In the genomic region with DNA sequence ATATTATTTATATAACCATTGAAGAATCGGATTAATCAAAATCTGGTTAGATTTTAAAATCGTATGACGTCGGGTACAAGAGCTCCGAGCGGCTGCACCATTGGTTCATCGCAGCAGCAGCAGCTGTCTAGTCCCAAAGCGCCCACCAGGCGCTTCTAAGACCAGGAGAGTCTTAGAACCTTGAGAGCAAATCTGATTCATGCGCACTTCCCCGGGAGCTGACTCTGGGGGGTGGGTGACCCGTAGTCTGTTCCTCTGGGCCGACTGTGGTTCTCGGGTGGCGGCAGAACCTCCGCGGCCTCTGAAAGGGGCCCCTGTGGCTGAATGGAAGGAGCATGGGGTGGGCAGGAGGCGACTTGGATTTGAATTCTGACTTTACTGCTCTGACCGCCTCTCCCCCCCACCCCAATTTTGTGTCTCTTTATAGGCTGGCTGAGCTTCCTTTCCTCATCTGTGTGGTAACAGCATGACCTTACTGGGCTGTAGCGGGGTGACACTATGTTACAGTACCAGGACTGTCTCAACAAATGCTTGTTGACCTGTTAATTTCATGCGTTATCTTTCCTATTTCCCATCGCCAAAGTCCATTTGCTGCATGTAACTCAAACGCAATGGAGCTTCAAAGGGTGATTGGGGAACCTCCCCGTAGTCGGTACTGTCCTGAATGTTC, we compare ENCODE assay signal across 8 cellular contexts.
DNase-seq lines count a peak whose midpoint lies in the region; ATAC-seq and TF ChIP-seq lines count a peak whose summit lies in the region.

No MANE protein-coding gene starts in this region.

- H3K9me3 ChIP-seq in T-helper 17 cell (ENCODE audit: control insufficient read depth, low read length, poor library complexity, severe bottlenecking) (no peaks in the 10 kb centered on the region), spleen (no peaks in the 10 kb centered on the region)

- TF ChIP-seq POLR2A in spleen (IDR thresholded peaks at IDR 0.05), result no peak

- no peaks in the 10 kb centered on the region for H3K36me3 Mint-ChIP-seq in T-helper 17 cell (ENCODE audit: low read depth)

- peak overlapping the region in 7 of 8 donors; percentile 57 to 92 (median 70) for H3K4me3 ChIP-seq in spleen

- peaks cover 30% of the 10 kb centered on the region for H3K4me1 Mint-ChIP-seq in T-helper 17 cell

- TF ChIP-seq CTCF in spleen (IDR thresholded peaks at IDR 0.05 in 8 of 11, conservative IDR thresholded peaks at IDR 0.05 in 3 of 11), result peak in 8 of 11 experiments; percentile 10 to 60 (median 28)

- ATAC-seq in T-helper 17 cell (no peak), GM21447 (IDR thresholded peaks at IDR 0.05; ENCODE audit: unreplicated experiment) (no peak)

- H3K4me1 ChIP-seq in spleen, result peaks cover 21 to 53% (median 45%) of the 10 kb centered on the region in 6 donors

- H3K27me3 Mint-ChIP-seq in T-helper 17 cell, result no peaks in the 10 kb centered on the region

- H3K27me3 ChIP-seq in spleen (replicated peaks in 1 of 7), result peaks cover 0 to 16% (median 4%) of the 10 kb centered on the region in 7 donors

- H3K27ac Mint-ChIP-seq in T-helper 17 cell, result peak overlapping the region; percentile 98

- intact Hi-C loops in spleen (cut with DNase I; ENCODE audit: low total_unique reads), result loop anchor here (5.0 to 10.0 kb wide), 2 partner anchors 48 to 65 kb away; no protein-coding TSS in a partner anchor

- DNase-seq in DMS53 (lab: John Stamatoyannopoulos, UW) (peak; percentile 14), DMS53 treated with DMSO at 0.1 percent for 48 hours (lab: John Stamatoyannopoulos, UW; ENCODE audit: unreplicated experiment) (no peak), T-helper 17 cell (no peak), germinal center (ENCODE audit: low spot score) (peak; percentile 70), spleen (peak; percentile 83), SKM-1 treated with dmso at 0.1 percent for 144 hours (lab: John Stamatoyannopoulos, UW; ENCODE audit: unreplicated experiment) (no peak)
- DNase-seq in stimulated activated naive CD4-positive, alpha-beta T cell treated with Interleukin-2 at 50 U/mL for 16 hours (lab: John Stamatoyannopoulos, UW), result no peak

- H3K27ac ChIP-seq in spleen, result peak overlapping the region in 6 of 8 donors; percentile 64 to 100 (median 98)

- WGBS in spleen, 5 donors, result 25 to 41% (median 38%) methylated on average over 25 of the region's 25 CpGs

- no peaks in the 10 kb centered on the region for H3K36me3 ChIP-seq in spleen

- peak overlapping the region; percentile 97 for H3K4me3 Mint-ChIP-seq in T-helper 17 cell

Comparison
In these comparisons a context has a peak if more than half of its experiments do, and no peak if none do; other contexts are left out.
1. DNase-seq: peak in DMS53 (single experiment), germinal center (single experiment) and spleen (single experiment); none in DMS53 treated with DMSO at 0.1 percent for 48 hours (single experiment), T-helper 17 cell (0 of 3), stimulated activated naive CD4-positive, alpha-beta T cell treated with Interleukin-2 at 50 U/mL for 16 hours (single experiment) and SKM-1 treated with dmso at 0.1 percent for 144 hours (single experiment).